Comparison of ENCODE assay signal across 24 cellular contexts in the genomic region with DNA sequence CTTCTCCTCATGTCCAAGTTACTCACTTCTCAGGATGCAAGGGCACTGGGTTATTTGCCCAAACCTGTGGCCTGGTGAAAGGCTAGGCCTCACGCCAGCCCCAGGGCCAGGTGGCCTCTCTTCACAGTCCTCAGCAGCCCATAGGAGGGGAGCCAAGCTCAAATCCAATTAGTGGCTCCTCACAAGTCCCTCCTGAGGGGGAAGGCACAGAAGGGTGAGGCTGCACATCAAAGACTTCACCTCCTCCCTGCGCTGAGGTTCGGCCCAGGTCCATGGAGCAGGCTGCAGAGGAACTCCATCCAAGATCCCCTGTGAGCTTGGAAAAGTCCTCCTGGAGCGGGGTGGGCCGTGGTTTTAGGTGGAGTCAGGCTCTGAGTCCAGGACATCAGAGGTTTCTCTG.
"Had no signal": no experiment of that assay in that cellular context is flagged by ENCODE, and none has a peak within 500 bp of the region (broad histone marks: within the 10 kb centered on the region; RNA-seq: fewer than 3 reads in every experiment).

No MANE protein-coding gene starts in this region.

- H3K36me3 ChIP-seq: ovary, sigmoid colon, thoracic aorta, tibial nerve, upper lobe of left lung, uterus had no signal

- H3K27ac ChIP-seq: dorsolateral prefrontal cortex, ovary, psoas muscle, sigmoid colon, thoracic aorta, tibial nerve, upper lobe of left lung, uterus had no signal

- DNase-seq: dorsolateral prefrontal cortex; effector CD4-positive, alpha-beta T cell; hypothalamus; immature natural killer cell; islet precursor cell; kidney glomerular epithelial cell; left colon; left ventricle myocardium superior; mucosa of descending colon; naive B cell; nucleus accumbens; ovary; psoas muscle; right cardiac atrium; sigmoid colon; stimulated activated CD4-positive, alpha-beta T cell treated with anti-CD3 and anti-CD28 coated beads, Interleukin-4, amount 100 ng/mL, for 4 hours; stimulated activated naive CD8-positive, alpha-beta T cell treated with anti-CD3 and anti-CD28 coated beads, Interleukin-15, Interleukin-2, amounts not matched to agents 100 U/mL and 50 U/mL, for 24 hours; substantia nigra; upper lobe of left lung; uterus had no signal

- H3K4me1 ChIP-seq: psoas muscle, sigmoid colon, tibial nerve, upper lobe of left lung, uterus had no signal

- H3K27me3 ChIP-seq: ovary, upper lobe of left lung had no signal

- H3K9me3 ChIP-seq: mucosa of descending colon, ovary, psoas muscle, sigmoid colon, thoracic aorta, tibial nerve, upper lobe of left lung, uterus had no signal

- H3K4me3 ChIP-seq: dorsolateral prefrontal cortex, lung, mucosa of descending colon, ovary, psoas muscle, sigmoid colon, thoracic aorta, tibial nerve, upper lobe of left lung, uterus had no signal

- ATAC-seq: left colon; left ventricle myocardium superior; mucosa of descending colon; psoas muscle; right cardiac atrium; stimulated activated memory B cell treated with anti-CD40 and anti-IgM and Interleukin-4, amounts not matched to agents 10 μg/mL and 1 μg/mL and 100 μg/mL, for 72 hours; stimulated activated naive CD8-positive, alpha-beta T cell treated with anti-CD3 and anti-CD28 coated beads, Interleukin-15, Interleukin-2, amounts not matched to agents 100 U/mL and 50 U/mL, for 24 hours had no signal
